Comparison of ENCODE assay signal across 9 cellular contexts in genomic region chr7:5523052-5523711, GRCh38. TPM values are rescaled to one million over a fixed set of nuclear protein-coding genes. Genes with fewer than 3 reads are reported as not detected.
DNase-seq lines count a peak whose midpoint lies in the region; ATAC-seq and TF ChIP-seq lines count a peak whose summit lies in the region.
"Had no signal": no experiment of that assay in that cellular context is flagged by ENCODE, and none has a peak within 500 bp of the region (broad histone marks: within the 10 kb centered on the region; RNA-seq: fewer than 3 reads in every experiment).

No MANE protein-coding gene starts in this region.

- H3K36me3 Mint-ChIP-seq in T-helper 2 cell treated with Interferon-gamma antibody and Interleukin-4, amounts not matched to agents 5 μg/mL and 100 μg/mL, for 36 hours (ENCODE audit: low read depth) = peaks cover 39% of the 10 kb centered on the region

- H3K27me3 ChIP-seq in right atrium auricular region (no peaks in the 10 kb centered on the region), fibroblast of lung (ENCODE audit: control insufficient read depth, insufficient read depth, low read length) (no peaks in the 10 kb centered on the region), thymus (ENCODE audit: control insufficient read depth, insufficient read depth) (no peaks in the 10 kb centered on the region)

- peaks cover 26% of the 10 kb centered on the region for H3K4me1 Mint-ChIP-seq in T-helper 2 cell treated with Interferon-gamma antibody and Interleukin-4, amounts not matched to agents 5 μg/mL and 100 μg/mL, for 36 hours (ENCODE audit: low read depth)

- no peak overlapping the region for H3K4me3 Mint-ChIP-seq in T-helper 2 cell treated with Interferon-gamma antibody and Interleukin-4, amounts not matched to agents 5 μg/mL and 100 μg/mL, for 36 hours

- TF ChIP-seq CTCF in right atrium auricular region (IDR thresholded peaks at IDR 0.05) (no peak), fibroblast of lung (conservative IDR thresholded peaks at IDR 0.05 in 1 of 2, IDR thresholded peaks at IDR 0.05 in 1 of 2; ENCODE audit: low read depth in 1 of 2, low read length in 2 of 2) (no peak)

- H3K27ac ChIP-seq in right atrium auricular region (no peak overlapping the region), fibroblast of lung (ENCODE audit: insufficient read depth, low read length) (no peak overlapping the region), thymus (ENCODE audit: low read depth) (peak overlapping the region; percentile 18)

- WGBS in thymus = 94% methylated on average over 10 of the region's 10 CpGs

- H4K20me1 ChIP-seq in fibroblast of lung (ENCODE audit: control insufficient read depth, extremely low read depth, insufficient read depth, low read length) = peaks cover 7% of the 10 kb centered on the region

- no peak overlapping the region for H3K4me2 ChIP-seq in fibroblast of lung (ENCODE audit: extremely low read depth, insufficient read depth, low read length)

- no peak for ATAC-seq in Right ventricle myocardium inferior
- no peak for ATAC-seq in HG02798 (IDR thresholded peaks at IDR 0.05; ENCODE audit: poor library complexity, unreplicated experiment)

- no peaks in the 10 kb centered on the region for H3K9me3 Mint-ChIP-seq in T-helper 2 cell treated with Interferon-gamma antibody and Interleukin-4, amounts not matched to agents 5 μg/mL and 100 μg/mL, for 36 hours

- H3K36me3 ChIP-seq in right atrium auricular region (peaks cover 31% of the 10 kb centered on the region), fibroblast of lung (ENCODE audit: control insufficient read depth, insufficient read depth, low read length) (peaks cover 21% of the 10 kb centered on the region), thymus (ENCODE audit: control insufficient read depth, insufficient read depth) (peaks cover 44% of the 10 kb centered on the region)

- H3K27me3 Mint-ChIP-seq in T-helper 2 cell treated with Interferon-gamma antibody and Interleukin-4, amounts not matched to agents 5 μg/mL and 100 μg/mL, for 36 hours (ENCODE audit: low read depth) = peaks cover 6% of the 10 kb centered on the region

- peaks cover 20% of the 10 kb centered on the region for H3K79me2 ChIP-seq in fibroblast of lung (ENCODE audit: control insufficient read depth, insufficient read depth, low read length)

- intact Hi-C loops in Right ventricle myocardium inferior (cut with DNase I) = no loop called here

- DNase-seq in Right ventricle myocardium inferior (ENCODE audit: missing footprints) = peak; percentile 62
- DNase-seq in right atrium auricular region (ENCODE audit: low spot score) = no peak
- DNase-seq in T-helper 2 cell treated with Interferon-gamma antibody and Interleukin-4, amounts not matched to agents 5 μg/mL and 100 μg/mL, for 36 hours (ENCODE audit: low spot score) = no peak
- peak; percentile 44 to 59 for DNase-seq in fibroblast of lung (ENCODE audit: low read depth in 2 of 2)
- no peak for DNase-seq in amygdala (lab: John Stamatoyannopoulos, UW)
- DNase-seq in retina = no peak
- DNase-seq: NCI-H187 had no signal

- no peaks in the 10 kb centered on the region for H3K9me3 ChIP-seq in right atrium auricular region
- no peaks in the 10 kb centered on the region for H3K9me3 ChIP-seq in fibroblast of lung (ENCODE audit: control insufficient read depth, insufficient read depth, low read depth, low read length)
- no peaks in the 10 kb centered on the region for H3K9me3 ChIP-seq in thymus (ENCODE audit: control insufficient read depth)

- peaks cover 0 to 18% of the 10 kb centered on the region in 2 donors for H3K4me1 ChIP-seq in right atrium auricular region
- H3K4me1 ChIP-seq in fibroblast of lung (ENCODE audit: control insufficient read depth, extremely low read depth, insufficient read depth, low read length) = no peaks in the 10 kb centered on the region
- peaks cover 2% of the 10 kb centered on the region for H3K4me1 ChIP-seq in thymus (ENCODE audit: control insufficient read depth, insufficient read depth, low read length)

- no peak overlapping the region for H3K4me3 ChIP-seq in right atrium auricular region
- H3K4me3 ChIP-seq in fibroblast of lung (replicated peaks in 1 of 4; ENCODE audit: control extremely low read depth in 1 of 4, insufficient read depth in 1 of 4, low read depth in 3 of 4, low read length in 4 of 4) = no peak overlapping the region
- H3K4me3 ChIP-seq in thymus (ENCODE audit: low read length) = no peak overlapping the region

- no peak overlapping the region for H3K9ac ChIP-seq in fibroblast of lung (ENCODE audit: insufficient read depth, low read length)

- no peak overlapping the region for H2AFZ ChIP-seq in fibroblast of lung (ENCODE audit: low read length)

- peak overlapping the region; percentile 71 for H3K27ac Mint-ChIP-seq in T-helper 2 cell treated with Interferon-gamma antibody and Interleukin-4, amounts not matched to agents 5 μg/mL and 100 μg/mL, for 36 hours

RNA-seq across cellular contexts. Expression of gene ACTB, which starts 7.2 kb away (rescaled TPM):
- 934 TPM for total RNA-seq in Right ventricle myocardium inferior
- total RNA-seq in right atrium auricular region = 1,000 to 10,000 TPM in 1 of 2 donors, 100 to 1,000 TPM in 1; 979 to 1,431 TPM
- total RNA-seq in fibroblast of lung = 1,742 and 2,599 TPM in 2 replicates
- 6,970 and 7,302 TPM in 2 replicates for polyA plus RNA-seq in fibroblast of lung
- 11,369 and 11,817 TPM in 2 replicates for polyA plus RNA-seq in fibroblast of lung (2012)
- polyA minus RNA-seq in fibroblast of lung (ENCODE audit: low replicate concordance) = 42,169 and 43,266 TPM in 2 replicates
- polyA plus RNA-seq in thymus = 9,031 TPM

RNA-seq across cellular contexts. Expression of gene FBXL18, which starts 9.6 kb away (rescaled TPM):
- total RNA-seq in Right ventricle myocardium inferior (6.5 TPM), right atrium auricular region (1 to 10 TPM; 6.7 to 7.8 TPM), fibroblast of lung (3.3 and 5.1 TPM in 2 replicates)
- polyA plus RNA-seq in fibroblast of lung (2.9 and 3.1 TPM in 2 replicates), thymus (1.6 TPM)
- 6.0 and 6.1 TPM in 2 replicates for polyA plus RNA-seq in fibroblast of lung (2012)
- polyA minus RNA-seq in fibroblast of lung (ENCODE audit: low replicate concordance) = 13.2 and 16.1 TPM in 2 replicates

Comparison
In these comparisons a context has a peak if more than half of its experiments do, and no peak if none do; other contexts are left out.
1. DNase-seq: peak in Right ventricle myocardium inferior (single experiment) and fibroblast of lung (2 of 2); none in right atrium auricular region (single experiment), T-helper 2 cell treated with Interferon-gamma antibody and Interleukin-4, amounts not matched to agents 5 μg/mL and 100 μg/mL, for 36 hours (single experiment), amygdala (0 of 56) and retina (single experiment).